In the genomic region with DNA sequence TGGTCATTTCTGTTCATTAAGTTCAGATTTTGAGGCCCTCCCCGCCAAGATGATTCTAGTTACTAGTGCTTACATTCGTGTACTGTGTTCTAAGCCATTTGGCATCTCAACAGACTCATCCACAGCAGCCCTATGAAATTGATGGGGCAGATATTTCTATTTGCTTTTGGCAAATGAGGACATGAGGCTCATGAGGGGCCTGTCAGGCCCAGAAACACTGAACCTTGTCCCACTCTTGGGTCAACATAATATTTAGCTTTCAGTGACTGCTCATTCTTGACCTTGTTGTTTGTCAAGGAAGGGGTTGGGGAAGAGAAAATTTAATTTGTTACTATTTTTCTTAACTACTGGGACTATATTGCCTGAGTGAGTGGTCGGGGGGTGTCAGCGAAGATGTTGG, we compare ENCODE assay signal across 15 cellular contexts.
DNase-seq lines count a peak whose midpoint lies in the region; ATAC-seq and TF ChIP-seq lines count a peak whose summit lies in the region.
"Had no signal": no experiment of that assay in that cellular context is flagged by ENCODE, and none has a peak within 500 bp of the region (broad histone marks: within the 10 kb centered on the region; RNA-seq: fewer than 3 reads in every experiment).

No MANE protein-coding gene starts in this region.

- 70% methylated on average over 4 of the region's 4 CpGs for WGBS in right lobe of liver (ENCODE audit: insufficient coverage, low coverage, low lambda C conversion rate, missing lambda C conversion rate)

- TF ChIP-seq CTCF in right lobe of liver (IDR thresholded peaks at IDR 0.05) (no peak), osteocyte (IDR thresholded peaks at IDR 0.05) (no peak), GM23338 (conservative IDR thresholded peaks at IDR 0.05; ENCODE audit: low read depth in 2 of 2) (no peak)

- H3K4me2 ChIP-seq in GM23338 = no peak overlapping the region

- no peaks in the 10 kb centered on the region for H3K9me2 ChIP-seq in GM23338 (ENCODE audit: insufficient read depth)

- H3K79me2 ChIP-seq in GM23338 (replicated peaks; ENCODE audit: insufficient read depth) = peaks cover 59% of the 10 kb centered on the region

- H3K4me3 ChIP-seq in right lobe of liver (no peak overlapping the region), GM23338 (no peak overlapping the region)

- H3K27ac ChIP-seq in right lobe of liver (peak overlapping the region in 2 of 3 donors; percentile 6 to 38), GM23338 (ENCODE audit: low read depth) (no peak overlapping the region)

- H3K9me3 Mint-ChIP-seq in osteocyte (ENCODE audit: unreplicated experiment) = no peaks in the 10 kb centered on the region
- no peaks in the 10 kb centered on the region for H3K9me3 Mint-ChIP-seq in GM23338
- H3K9me3 Mint-ChIP-seq: CD4-positive, alpha-beta T cell had no signal

- H3K36me3 Mint-ChIP-seq in T-helper 17 cell (ENCODE audit: low read depth) (no peaks in the 10 kb centered on the region), osteocyte (ENCODE audit: unreplicated experiment) (peaks cover 6% of the 10 kb centered on the region), GM23338 (ENCODE audit: low read depth) (no peaks in the 10 kb centered on the region)

- no peak overlapping the region for H3K4me3 Mint-ChIP-seq in T-helper 17 cell
- H3K4me3 Mint-ChIP-seq in osteocyte (ENCODE audit: unreplicated experiment) = peak overlapping the region; percentile 32
- H3K4me3 Mint-ChIP-seq in GM23338 = no peak overlapping the region
- H3K4me3 Mint-ChIP-seq: B cell; CD4-positive, alpha-beta T cell had no signal

- no peak overlapping the region for H2AFZ ChIP-seq in GM23338

- intact Hi-C loops in right lobe of liver (cut with DNase I) = no loop called here

- H3K27ac Mint-ChIP-seq in T-helper 17 cell = peak overlapping the region; percentile 19
- peak overlapping the region; percentile 69 for H3K27ac Mint-ChIP-seq in osteocyte (ENCODE audit: unreplicated experiment)
- no peak overlapping the region for H3K27ac Mint-ChIP-seq in GM23338
- H3K27ac Mint-ChIP-seq: B cell; CD4-positive, alpha-beta T cell had no signal

- DNase-seq in T-helper 17 cell = no peak
- no peak for DNase-seq in right lobe of liver
- no peak for DNase-seq in osteocyte (ENCODE audit: extremely low spot score, unreplicated experiment)
- no peak for DNase-seq in NCI-H1105 (lab: John Stamatoyannopoulos, UW)
- no peak for DNase-seq in SW480 (ENCODE audit: low spot score)
- DNase-seq in GM23338 (ENCODE audit: low spot score) = no peak
- DNase-seq in NK-92 treated with Interleukin-12 subunit alpha and Interleukin-12 subunit beta, amount 100 ng/mL, for 24 hours (lab: John Stamatoyannopoulos, UW) = no peak
- DNase-seq: C1 segment of cervical spinal cord; CD4-positive, alpha-beta T cell; DMS153; DND-41; GDM1; IMR-90 had no signal

- 0 out of 2 replicates have a peak, but pooled peaks cover under 1% of the 10 kb centered on the region for H3F3A ChIP-seq in GM23338 (replicated peaks; ENCODE audit: low read depth)

- no peak for ATAC-seq in T-helper 17 cell
- ATAC-seq in right lobe of liver = no peak
- no peak for ATAC-seq in GM23338
- ATAC-seq: HCT116 had no signal

- no peaks in the 10 kb centered on the region for H4K20me1 ChIP-seq in GM23338 (replicated peaks; ENCODE audit: insufficient read depth)

- H3K27me3 ChIP-seq in right lobe of liver (no peaks in the 10 kb centered on the region), GM23338 (ENCODE audit: insufficient read depth) (no peaks in the 10 kb centered on the region)

- H3K27me3 Mint-ChIP-seq in T-helper 17 cell = peaks cover 32% of the 10 kb centered on the region
- no peaks in the 10 kb centered on the region for H3K27me3 Mint-ChIP-seq in osteocyte (ENCODE audit: unreplicated experiment)
- H3K27me3 Mint-ChIP-seq in GM23338 (ENCODE audit: insufficient read depth, low read depth, poor library complexity) = peaks cover 4% of the 10 kb centered on the region
- H3K27me3 Mint-ChIP-seq: CD4-positive, alpha-beta T cell had no signal

- H3K36me3 ChIP-seq in right lobe of liver (no peaks in the 10 kb centered on the region), GM23338 (ENCODE audit: insufficient read depth) (no peaks in the 10 kb centered on the region)

- no peaks in the 10 kb centered on the region for H3K9me3 ChIP-seq in T-helper 17 cell (ENCODE audit: control insufficient read depth, low read length, poor library complexity, severe bottlenecking)
- no peaks in the 10 kb centered on the region for H3K9me3 ChIP-seq in right lobe of liver

- TF ChIP-seq POLR2A in right lobe of liver (IDR thresholded peaks at IDR 0.05) = no peak

- peaks cover 2% of the 10 kb centered on the region for H3K4me1 Mint-ChIP-seq in T-helper 17 cell
- peaks cover 72% of the 10 kb centered on the region for H3K4me1 Mint-ChIP-seq in osteocyte (ENCODE audit: unreplicated experiment)
- peaks cover 24% of the 10 kb centered on the region for H3K4me1 Mint-ChIP-seq in GM23338
- H3K4me1 Mint-ChIP-seq: B cell had no signal

- H3K4me1 ChIP-seq in right lobe of liver (peaks cover 0 to 45% (median 19%) of the 10 kb centered on the region in 4 donors), GM23338 (ENCODE audit: insufficient read depth) (peaks cover 16% of the 10 kb centered on the region)

TF ChIP-seq in GM23338, 12 proteins besides CTCF, POLR2A, EP300 and RAD21:
- TF ChIP-seq, protein P1, sequence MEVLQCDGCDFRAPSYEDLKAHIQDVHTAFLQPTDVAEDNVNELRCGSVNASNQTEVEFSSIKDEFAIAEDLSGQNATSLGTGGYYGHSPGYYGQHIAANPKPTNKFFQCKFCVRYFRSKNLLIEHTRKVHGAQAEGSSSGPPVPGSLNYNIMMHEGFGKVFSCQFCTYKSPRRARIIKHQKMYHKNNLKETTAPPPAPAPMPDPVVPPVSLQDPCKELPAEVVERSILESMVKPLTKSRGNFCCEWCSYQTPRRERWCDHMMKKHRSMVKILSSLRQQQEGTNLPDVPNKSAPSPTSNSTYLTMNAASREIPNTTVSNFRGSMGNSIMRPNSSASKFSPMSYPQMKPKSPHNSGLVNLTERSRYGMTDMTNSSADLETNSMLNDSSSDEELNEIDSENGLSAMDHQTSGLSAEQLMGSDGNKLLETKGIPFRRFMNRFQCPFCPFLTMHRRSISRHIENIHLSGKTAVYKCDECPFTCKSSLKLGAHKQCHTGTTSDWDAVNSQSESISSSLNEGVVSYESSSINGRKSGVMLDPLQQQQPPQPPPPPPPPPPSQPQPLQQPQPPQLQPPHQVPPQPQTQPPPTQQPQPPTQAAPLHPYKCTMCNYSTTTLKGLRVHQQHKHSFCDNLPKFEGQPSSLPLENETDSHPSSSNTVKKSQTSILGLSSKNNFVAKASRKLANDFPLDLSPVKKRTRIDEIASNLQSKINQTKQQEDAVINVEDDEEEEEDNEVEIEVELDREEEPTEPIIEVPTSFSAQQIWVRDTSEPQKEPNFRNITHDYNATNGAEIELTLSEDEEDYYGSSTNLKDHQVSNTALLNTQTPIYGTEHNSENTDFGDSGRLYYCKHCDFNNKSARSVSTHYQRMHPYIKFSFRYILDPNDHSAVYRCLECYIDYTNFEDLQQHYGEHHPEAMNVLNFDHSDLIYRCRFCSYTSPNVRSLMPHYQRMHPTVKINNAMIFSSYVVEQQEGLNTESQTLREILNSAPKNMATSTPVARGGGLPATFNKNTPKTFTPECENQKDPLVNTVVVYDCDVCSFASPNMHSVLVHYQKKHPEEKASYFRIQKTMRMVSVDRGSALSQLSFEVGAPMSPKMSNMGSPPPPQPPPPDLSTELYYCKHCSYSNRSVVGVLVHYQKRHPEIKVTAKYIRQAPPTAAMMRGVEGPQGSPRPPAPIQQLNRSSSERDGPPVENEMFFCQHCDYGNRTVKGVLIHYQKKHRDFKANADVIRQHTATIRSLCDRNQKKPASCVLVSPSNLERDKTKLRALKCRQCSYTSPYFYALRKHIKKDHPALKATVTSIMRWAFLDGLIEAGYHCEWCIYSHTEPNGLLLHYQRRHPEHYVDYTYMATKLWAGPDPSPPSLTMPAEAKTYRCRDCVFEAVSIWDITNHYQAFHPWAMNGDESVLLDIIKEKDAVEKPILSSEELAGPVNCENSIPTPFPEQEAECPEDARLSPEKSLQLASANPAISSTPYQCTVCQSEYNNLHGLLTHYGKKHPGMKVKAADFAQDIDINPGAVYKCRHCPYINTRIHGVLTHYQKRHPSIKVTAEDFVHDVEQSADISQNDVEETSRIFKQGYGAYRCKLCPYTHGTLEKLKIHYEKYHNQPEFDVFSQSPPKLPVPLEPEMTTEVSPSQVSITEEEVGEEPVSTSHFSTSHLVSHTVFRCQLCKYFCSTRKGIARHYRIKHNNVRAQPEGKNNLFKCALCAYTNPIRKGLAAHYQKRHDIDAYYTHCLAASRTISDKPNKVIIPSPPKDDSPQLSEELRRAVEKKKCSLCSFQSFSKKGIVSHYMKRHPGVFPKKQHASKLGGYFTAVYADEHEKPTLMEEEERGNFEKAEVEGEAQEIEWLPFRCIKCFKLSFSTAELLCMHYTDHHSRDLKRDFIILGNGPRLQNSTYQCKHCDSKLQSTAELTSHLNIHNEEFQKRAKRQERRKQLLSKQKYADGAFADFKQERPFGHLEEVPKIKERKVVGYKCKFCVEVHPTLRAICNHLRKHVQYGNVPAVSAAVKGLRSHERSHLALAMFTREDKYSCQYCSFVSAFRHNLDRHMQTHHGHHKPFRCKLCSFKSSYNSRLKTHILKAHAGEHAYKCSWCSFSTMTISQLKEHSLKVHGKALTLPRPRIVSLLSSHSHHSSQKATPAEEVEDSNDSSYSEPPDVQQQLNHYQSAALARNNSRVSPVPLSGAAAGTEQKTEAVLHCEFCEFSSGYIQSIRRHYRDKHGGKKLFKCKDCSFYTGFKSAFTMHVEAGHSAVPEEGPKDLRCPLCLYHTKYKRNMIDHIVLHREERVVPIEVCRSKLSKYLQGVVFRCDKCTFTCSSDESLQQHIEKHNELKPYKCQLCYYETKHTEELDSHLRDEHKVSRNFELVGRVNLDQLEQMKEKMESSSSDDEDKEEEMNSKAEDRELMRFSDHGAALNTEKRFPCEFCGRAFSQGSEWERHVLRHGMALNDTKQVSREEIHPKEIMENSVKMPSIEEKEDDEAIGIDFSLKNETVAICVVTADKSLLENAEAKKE (CRISPR knock-in tag; IDR thresholded peaks at IDR 0.05) = no peak
- TF ChIP-seq STAT1 (IDR thresholded peaks at IDR 0.05; ENCODE audit: unreplicated experiment) = no peak
- TF ChIP-seq CREB1 (CRISPR knock-in tag; IDR thresholded peaks at IDR 0.05; ENCODE audit: low read depth) = no peak
